16 cellular contexts compared by ENCODE assay signal in genomic region chr11:76786053-76787014, GRCh38. TPM values are rescaled to one million over a fixed set of nuclear protein-coding genes. Genes with fewer than 3 reads are reported as not detected.
DNase-seq lines count a peak whose midpoint lies in the region; ATAC-seq and TF ChIP-seq lines count a peak whose summit lies in the region.
"Had no signal": no experiment of that assay in that cellular context is flagged by ENCODE, and none has a peak within 500 bp of the region (broad histone marks: within the 10 kb centered on the region; RNA-seq: fewer than 3 reads in every experiment).

No MANE protein-coding gene starts in this region.

- peaks cover 9% of the 10 kb centered on the region for H3K79me1 ChIP-seq in neuronal stem cell (ENCODE audit: low read depth, low read length)

- peaks cover 18% of the 10 kb centered on the region for H3K27me3 Mint-ChIP-seq in activated naive CD4-positive, alpha-beta T cell treated with anti-CD3 and anti-CD28 coated beads for 36 hours (ENCODE audit: low read depth)

- H3K9me3 ChIP-seq in esophagus muscularis mucosa: no peaks in the 10 kb centered on the region
- H3K9me3 ChIP-seq in neuronal stem cell (replicated peaks in 1 of 2; ENCODE audit: control insufficient read depth in 2 of 2, insufficient read depth in 1 of 2, low read depth in 1 of 2, low read length in 2 of 2): peaks cover 0 to 21% of the 10 kb centered on the region in 2 donors
- H3K9me3 ChIP-seq: upper lobe of right lung had no signal

- H3K18ac ChIP-seq in neuronal stem cell (ENCODE audit: low read length): no peak overlapping the region

- H3K9ac ChIP-seq in neuronal stem cell (ENCODE audit: low read depth, low read length, poor library complexity): no peak overlapping the region

- TF ChIP-seq EP300 in esophagus muscularis mucosa (IDR thresholded peaks at IDR 0.05): no peak

- no peak overlapping the region for H2AFZ ChIP-seq in neuronal stem cell (ENCODE audit: low read length)

- no peak overlapping the region for H2BK15ac ChIP-seq in neuronal stem cell (ENCODE audit: low read length)

- peak overlapping the region; percentile 38 for H3K23ac ChIP-seq in neuronal stem cell (ENCODE audit: low read depth, low read length, poor library complexity)

- no peak overlapping the region for H2AK5ac ChIP-seq in neuronal stem cell (ENCODE audit: low read depth, low read length)

- H3K9me3 Mint-ChIP-seq in activated naive CD4-positive, alpha-beta T cell treated with anti-CD3 and anti-CD28 coated beads for 36 hours: no peaks in the 10 kb centered on the region

- no peak overlapping the region for H2BK5ac ChIP-seq in neuronal stem cell (ENCODE audit: low read length)

- DNase-seq in left ventricle myocardium superior (peak; percentile 61), Right ventricle myocardium superior (no peak), esophagus muscularis mucosa (ENCODE audit: extremely low spot score) (no peak), neuronal stem cell (ENCODE audit: low spot score) (no peak), DMS79 treated with DMSO at 0.1 percent for 48 hours (lab: John Stamatoyannopoulos, UW) (no peak), D341Med (ENCODE audit: low spot score) (no peak)
- no peak for DNase-seq in activated naive CD4-positive, alpha-beta T cell treated with anti-CD3 and anti-CD28 coated beads for 36 hours
- DNase-seq: ACHN; activated gamma-delta T cell; Caco-2; NCI-H1092; retina; stimulated activated CD4-positive, alpha-beta T cell treated with anti-CD3 and anti-CD28 coated beads, Interleukin-2, amount 100 ng/mL, for 24 hours; stimulated activated CD8-positive, alpha-beta memory T cell treated with anti-CD3 and anti-CD28 coated beads, Interleukin-4, amount 100 ng/mL, for 48 hours had no signal

- 81% methylated on average over 9 of the region's 10 CpGs for WGBS in esophagus muscularis mucosa
- WGBS in neuronal stem cell (ENCODE audit: extremely low coverage in 2 of 2, insufficient read length in 2 of 2, insufficient replicate concordance in 1 of 2), 2 donors: no CpG with 5 or more reads among the region's 10 CpGs

- H4K91ac ChIP-seq in neuronal stem cell (ENCODE audit: low read depth, low read length, poor library complexity): no peak overlapping the region

- intact Hi-C loops in left ventricle myocardium superior (cut with micrococcal nuclease): no loop called here
- intact Hi-C loops in Right ventricle myocardium superior (cut with DNase I): no loop called here
- intact Hi-C loops in esophagus muscularis mucosa (cut with DNase I): no loop called here
- intact Hi-C loops in activated naive CD4-positive, alpha-beta T cell treated with anti-CD3 and anti-CD28 coated beads for 36 hours (cut with micrococcal nuclease): no loop called here

- H3K4me1 Mint-ChIP-seq in activated naive CD4-positive, alpha-beta T cell treated with anti-CD3 and anti-CD28 coated beads for 36 hours (ENCODE audit: low read depth): peaks cover 8% of the 10 kb centered on the region

- no peak overlapping the region for H3K14ac ChIP-seq in neuronal stem cell (ENCODE audit: low read length)

- H3K36me3 Mint-ChIP-seq in activated naive CD4-positive, alpha-beta T cell treated with anti-CD3 and anti-CD28 coated beads for 36 hours (ENCODE audit: low read depth): no peaks in the 10 kb centered on the region

- H3K36me3 ChIP-seq in esophagus muscularis mucosa: no peaks in the 10 kb centered on the region
- peaks cover 0 to 31% of the 10 kb centered on the region in 2 donors for H3K36me3 ChIP-seq in neuronal stem cell (replicated peaks in 1 of 2; ENCODE audit: control insufficient read depth in 2 of 2, insufficient read depth in 2 of 2, low read length in 2 of 2)
- H3K36me3 ChIP-seq: upper lobe of right lung had no signal

- H3K27ac Mint-ChIP-seq in activated naive CD4-positive, alpha-beta T cell treated with anti-CD3 and anti-CD28 coated beads for 36 hours: no peak overlapping the region

- H4K8ac ChIP-seq in neuronal stem cell (ENCODE audit: low read depth, low read length): no peak overlapping the region

- no peak for TF ChIP-seq POLR2A in esophagus muscularis mucosa (IDR thresholded peaks at IDR 0.05; ENCODE audit: low read depth)

- H3K4me3 ChIP-seq in esophagus muscularis mucosa: peak overlapping the region in 3 of 4 donors; percentile 81 to 92 (median 82)
- no peak overlapping the region for H3K4me3 ChIP-seq in neuronal stem cell (ENCODE audit: low read length in 2 of 2)
- H3K4me3 ChIP-seq: upper lobe of right lung had no signal

- H3K27me3 ChIP-seq in esophagus muscularis mucosa: no peaks in the 10 kb centered on the region
- no peaks in the 10 kb centered on the region for H3K27me3 ChIP-seq in neuronal stem cell (ENCODE audit: control insufficient read depth in 3 of 3, insufficient read depth in 3 of 3, low read depth in 1 of 3, low read length in 3 of 3)
- H3K27me3 ChIP-seq: upper lobe of right lung had no signal

- H3K27ac ChIP-seq in esophagus muscularis mucosa (replicated peaks in 1 of 4) (peak overlapping the region in 2 of 4 donors; percentile 17 to 42), neuronal stem cell (replicated peaks; ENCODE audit: low read length) (no peak overlapping the region)
- H3K27ac ChIP-seq: upper lobe of right lung had no signal

- no peak overlapping the region for H3K4me3 Mint-ChIP-seq in activated naive CD4-positive, alpha-beta T cell treated with anti-CD3 and anti-CD28 coated beads for 36 hours

- CTCF ChIA-PET in activated naive CD4-positive, alpha-beta T cell treated with anti-CD3 and anti-CD28 coated beads for 36 hours (lab: Charles Lee): no interaction called here

- ATAC-seq in left ventricle myocardium superior (no peak), Right ventricle myocardium superior (ENCODE audit: poor library complexity) (no peak), GM19324 (IDR thresholded peaks at IDR 0.05; ENCODE audit: low FRiP score, unreplicated experiment) (no peak)
- ATAC-seq: upper lobe of right lung had no signal

- H3K4me1 ChIP-seq in esophagus muscularis mucosa: peaks cover 28 to 66% (median 59%) of the 10 kb centered on the region in 4 donors
- H3K4me1 ChIP-seq in neuronal stem cell (ENCODE audit: control insufficient read depth in 2 of 2, insufficient read depth in 1 of 2, low read depth in 1 of 2, low read length in 2 of 2): peaks cover 14 to 28% of the 10 kb centered on the region in 2 donors

- H3K4me2 ChIP-seq in neuronal stem cell (ENCODE audit: insufficient read depth, low read length, poor library complexity, severe bottlenecking): no peak overlapping the region

- no peak overlapping the region for H3K4ac ChIP-seq in neuronal stem cell (ENCODE audit: low read length)

- no peak for TF ChIP-seq CTCF in esophagus muscularis mucosa (IDR thresholded peaks at IDR 0.05)

- H2BK120ac ChIP-seq in neuronal stem cell (ENCODE audit: low read depth, low read length): no peak overlapping the region

- no peak overlapping the region for H2BK12ac ChIP-seq in neuronal stem cell (ENCODE audit: low read length)

RNA-seq across cellular contexts. Expression of gene TSKU, which starts 3.2 kb away (rescaled TPM):
- 11.1 TPM for total RNA-seq in left ventricle myocardium superior
- total RNA-seq in Right ventricle myocardium superior: 17.2 TPM
- total RNA-seq in esophagus muscularis mucosa: 10 to 100 TPM; 19.1 to 60.6 (median 47.1) TPM
- 12.1 TPM for polyA plus RNA-seq in neuronal stem cell (2013, experiment 1 of 2)
- 11.9 TPM for polyA plus RNA-seq in neuronal stem cell (2013, experiment 2 of 2)
- under 1 TPM; 0.35 to 0.38 TPM for total RNA-seq in activated naive CD4-positive, alpha-beta T cell treated with anti-CD3 and anti-CD28 coated beads for 36 hours

Comparison
In these comparisons a context has a peak if more than half of its experiments do, and no peak if none do; other contexts are left out.
1. H3K4me3 ChIP-seq: peak in esophagus muscularis mucosa (3 of 4); none in neuronal stem cell (0 of 2).